In genomic region chr6:111604259-111605099, GRCh38 we compare ENCODE assay signal across 8 cellular contexts. TPM values are rescaled to one million over a fixed set of nuclear protein-coding genes. Genes with fewer than 3 reads are reported as not detected.
DNase-seq lines count a peak whose midpoint lies in the region; TF ChIP-seq lines count a peak whose summit lies in the region.

No MANE protein-coding gene starts in this region.

- H4K8ac ChIP-seq in mesendoderm (ENCODE audit: low read depth, low read length): no peak overlapping the region

- no CpG with 5 or more reads among the region's 7 CpGs for WGBS in mesendoderm (ENCODE audit: extremely low coverage, insufficient coverage, low lambda C conversion rate)

- peak overlapping the region; percentile 76 for H2BK5ac ChIP-seq in mesendoderm (ENCODE audit: low read length)

- no peak overlapping the region for H2AK5ac ChIP-seq in mesendoderm (ENCODE audit: low read length)

- peak overlapping the region; percentile 65 for H3K4me3 ChIP-seq in GM12864 (ENCODE audit: low read depth, low read length)
- peak overlapping the region; percentile 91 for H3K4me3 ChIP-seq in endocrine pancreas (ENCODE audit: control insufficient read depth, insufficient read depth, low read length)
- no peak overlapping the region for H3K4me3 ChIP-seq in mesendoderm (ENCODE audit: low read length)
- H3K4me3 ChIP-seq in tibial artery: peak overlapping the region; percentile 55 to 65

- H3K9ac ChIP-seq in endocrine pancreas (ENCODE audit: control insufficient read depth, insufficient read depth, low read length) (peak overlapping the region; percentile 68), mesendoderm (ENCODE audit: low read length) (peak overlapping the region; percentile 68)

- peak overlapping the region; percentile 44 for H4K5ac ChIP-seq in mesendoderm (ENCODE audit: low read length)

- peak overlapping the region; percentile 75 for H3K18ac ChIP-seq in mesendoderm (ENCODE audit: low read length)

- intact Hi-C loops in tibial artery (cut with DNase I; ENCODE audit: low total_unique reads): loop anchor here (2.0 to 5.0 kb wide), 3 partner anchors 30 to 122 kb away; partner anchors contain the start of gene REV3L

- H3K9me3 ChIP-seq in endocrine pancreas (ENCODE audit: control insufficient read depth, low read length) (no peaks in the 10 kb centered on the region), tibial artery (no peaks in the 10 kb centered on the region)

- H3K4me1 ChIP-seq in endocrine pancreas (ENCODE audit: control insufficient read depth, insufficient read depth, low read length) (peaks cover 5% of the 10 kb centered on the region), mesendoderm (ENCODE audit: control insufficient read depth, low read depth, low read length) (peaks cover 14% of the 10 kb centered on the region), tibial artery (peaks cover 3 to 59% (median 45%) of the 10 kb centered on the region in 4 donors)

- peaks cover 10% of the 10 kb centered on the region for H3K79me2 ChIP-seq in mesendoderm (ENCODE audit: control insufficient read depth, insufficient read depth, low read length)

- H3K27me3 ChIP-seq in endocrine pancreas (ENCODE audit: control insufficient read depth, insufficient read depth, low read length): no peaks in the 10 kb centered on the region
- H3K27me3 ChIP-seq in mesendoderm (ENCODE audit: insufficient read depth, low read length, poor library complexity): no peaks in the 10 kb centered on the region
- no peaks in the 10 kb centered on the region for H3K27me3 ChIP-seq in tibial artery

- H3K56ac ChIP-seq in mesendoderm (ENCODE audit: low read length): peak overlapping the region; percentile 91

- DNase-seq in GM12864 (ENCODE audit: low read depth) (no peak), RKO (ENCODE audit: low spot score) (peak; percentile 93), mesendoderm (peak; percentile 70), tibial artery (peak; percentile 89 to 93), DMS53 (lab: John Stamatoyannopoulos, UW) (no peak), SK-N-DZ (ENCODE audit: low spot score) (no peak)
- DNase-seq in activated CD4-positive, alpha-beta T cell treated with anti-CD3 and anti-CD28 coated beads for 1 hour: no peak

- peaks cover 7% of the 10 kb centered on the region for H3K79me1 ChIP-seq in mesendoderm (ENCODE audit: low read length)

- H3K4ac ChIP-seq in mesendoderm (ENCODE audit: low read depth, low read length): no peak overlapping the region

- TF ChIP-seq CTCF in GM12864 (IDR thresholded peaks at IDR 0.05; ENCODE audit: low read depth, low read length, missing control alignments): no peak
- peak in 1 of 2 experiments; percentile 9 for TF ChIP-seq CTCF in tibial artery (IDR thresholded peaks at IDR 0.05)

- H3K36me3 ChIP-seq in endocrine pancreas (ENCODE audit: control insufficient read depth, insufficient read depth, low read length) (no peaks in the 10 kb centered on the region), mesendoderm (ENCODE audit: control insufficient read depth, insufficient read depth, low read length) (no peaks in the 10 kb centered on the region), tibial artery (no peaks in the 10 kb centered on the region)

- H2BK15ac ChIP-seq in mesendoderm (replicated peaks; ENCODE audit: low read depth): no peak overlapping the region

- H2BK120ac ChIP-seq in mesendoderm (ENCODE audit: low read depth, low read length): peak overlapping the region; percentile 92

- peak overlapping the region; percentile 66 for H3K4me2 ChIP-seq in mesendoderm (ENCODE audit: low read length)

- peak overlapping the region; percentile 15 for H3K23ac ChIP-seq in mesendoderm (ENCODE audit: low read length)

- H3K27ac ChIP-seq in mesendoderm (ENCODE audit: low read depth, low read length) (peak overlapping the region; percentile 96), tibial artery (peak overlapping the region; percentile 91 to 96)

RNA-seq across cellular contexts. Expression of gene TRAF3IP2, which starts 1.2 kb away (rescaled TPM):
- polyA plus RNA-seq in mesendoderm (2013, experiment 1 of 2): 23.9 TPM
- polyA plus RNA-seq in mesendoderm (2013, experiment 2 of 2): 23.3 TPM
- 0.42 and 0.70 TPM in 2 replicates for polyA plus RNA-seq in SK-N-DZ (2014; cell fraction: cytosol; rRNA removed)
- polyA plus RNA-seq in SK-N-DZ (2014; cell fraction: nucleus; rRNA removed): 1.4 TPM in 1 of 2 replicates, not detected in the other

Comparison
In these comparisons a context has a peak if more than half of its experiments do, and no peak if none do; other contexts are left out.
1. DNase-seq: peak in RKO (single experiment), mesendoderm (single experiment) and tibial artery (2 of 2); none in GM12864 (single experiment), DMS53 (single experiment), activated CD4-positive, alpha-beta T cell treated with anti-CD3 and anti-CD28 coated beads for 1 hour (single experiment) and SK-N-DZ (single experiment).